1 cellular context compared by ENCODE assay signal in the genomic region with DNA sequence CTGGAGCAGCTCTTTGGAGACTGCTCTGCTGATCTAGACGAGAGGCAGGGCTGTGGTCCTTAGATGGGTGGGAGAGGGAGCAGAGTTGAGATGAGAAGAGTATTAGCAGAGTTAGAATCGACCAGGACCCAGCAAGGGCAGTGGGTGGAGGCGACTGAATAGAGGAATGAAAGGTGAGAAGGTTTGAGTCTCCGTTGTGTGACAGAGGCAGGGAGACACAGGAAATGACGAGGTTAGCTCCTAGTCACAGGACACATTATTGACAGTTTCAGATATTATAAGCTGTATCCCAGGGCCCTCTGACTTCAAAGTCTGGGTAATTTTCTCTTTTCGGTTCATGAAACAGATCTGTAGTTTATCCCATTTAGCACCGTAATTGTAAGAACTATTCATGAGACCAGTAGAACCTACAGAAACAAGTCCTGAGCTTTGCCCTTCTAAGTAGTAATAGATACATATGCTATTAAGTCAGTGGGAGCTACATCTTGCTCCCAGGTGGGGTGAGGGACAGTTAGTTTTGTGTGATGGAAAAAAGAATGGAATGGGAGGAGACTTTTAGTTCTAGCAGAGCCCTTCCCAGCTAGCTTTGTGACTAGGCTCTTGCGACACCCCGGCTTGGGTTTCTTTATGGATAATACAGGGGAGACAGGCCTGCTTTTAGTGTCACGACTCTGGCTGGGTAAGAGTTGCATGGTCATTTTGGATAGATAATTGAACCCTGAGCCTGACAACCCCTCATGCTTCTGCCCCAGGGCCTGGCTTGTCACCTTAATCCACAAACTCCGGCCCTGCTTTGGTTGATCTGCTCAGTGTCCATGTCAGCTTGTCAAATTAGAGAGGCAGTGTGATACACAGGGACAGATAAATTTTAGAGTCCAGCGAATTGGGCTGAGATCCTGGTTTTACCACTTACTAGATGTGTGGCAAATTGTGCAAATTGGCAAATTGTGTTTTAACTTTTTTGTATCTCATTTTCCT.
TF ChIP-seq lines count a peak whose summit lies in the region.

No MANE protein-coding gene starts in this region.

TF ChIP-seq in GM23338, 12 proteins besides CTCF, POLR2A, EP300 and RAD21 (continued from another document):
- TF ChIP-seq, protein P1, sequence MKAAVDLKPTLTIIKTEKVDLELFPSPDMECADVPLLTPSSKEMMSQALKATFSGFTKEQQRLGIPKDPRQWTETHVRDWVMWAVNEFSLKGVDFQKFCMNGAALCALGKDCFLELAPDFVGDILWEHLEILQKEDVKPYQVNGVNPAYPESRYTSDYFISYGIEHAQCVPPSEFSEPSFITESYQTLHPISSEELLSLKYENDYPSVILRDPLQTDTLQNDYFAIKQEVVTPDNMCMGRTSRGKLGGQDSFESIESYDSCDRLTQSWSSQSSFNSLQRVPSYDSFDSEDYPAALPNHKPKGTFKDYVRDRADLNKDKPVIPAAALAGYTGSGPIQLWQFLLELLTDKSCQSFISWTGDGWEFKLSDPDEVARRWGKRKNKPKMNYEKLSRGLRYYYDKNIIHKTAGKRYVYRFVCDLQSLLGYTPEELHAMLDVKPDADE (IDR thresholded peaks at IDR 0.05), result no peak
